Comparison of ENCODE assay signal across 8 cellular contexts in genomic region chr3:61560452-61561373, GRCh38. TPM values are rescaled to one million over a fixed set of nuclear protein-coding genes. Genes with fewer than 3 reads are reported as not detected.
A peak's percentile ranks its signal among the peaks of the same experiment; 100 is the strongest.
DNase-seq lines count a peak whose midpoint lies in the region; ATAC-seq, FAIRE-seq and TF ChIP-seq lines count a peak whose summit lies in the region.

No MANE protein-coding gene starts in this region.

- no peak overlapping the region for H2AK5ac ChIP-seq in mesendoderm (ENCODE audit: low read length)

- no peaks in the 10 kb centered on the region for H4K20me1 ChIP-seq in endothelial cell of umbilical vein (replicated peaks; ENCODE audit: control insufficient read depth, extremely low read depth, insufficient read depth, low read length)

- no peak for TF ChIP-seq POLR2A in endothelial cell of umbilical vein (IDR thresholded peaks at IDR 0.05; ENCODE audit: low read depth, low read length)

- peak overlapping the region; percentile 95 for H3K56ac ChIP-seq in mesendoderm (ENCODE audit: low read length)

- peak overlapping the region; percentile 63 for H2BK120ac ChIP-seq in mesendoderm (ENCODE audit: low read depth, low read length)

- CTCF ChIA-PET in endothelial cell of umbilical vein (lab: Charles Lee): interaction anchor here (0.7 to 16.1 kb wide), 8 partner anchors 31 to 626 kb away, joined by 3 to 182 read pairs (median 4); no protein-coding TSS in a partner anchor

- H3K79me2 ChIP-seq in endothelial cell of umbilical vein (ENCODE audit: control insufficient read depth, insufficient read depth, low read length) (peaks cover 21% of the 10 kb centered on the region), mesendoderm (ENCODE audit: control insufficient read depth, insufficient read depth, low read length) (peaks cover 43% of the 10 kb centered on the region)

- ATAC-seq in GM21515 (IDR thresholded peaks at IDR 0.05; ENCODE audit: unreplicated experiment) (peak; percentile 43), HG03565 (IDR thresholded peaks at IDR 0.05; ENCODE audit: unreplicated experiment) (no peak)

- H3K23ac ChIP-seq in mesendoderm (ENCODE audit: low read length): peak overlapping the region; percentile 69

- no peak overlapping the region for H2BK15ac ChIP-seq in mesendoderm (replicated peaks; ENCODE audit: low read depth)

- H3K4me3 ChIP-seq in endothelial cell of umbilical vein (replicated peaks in 1 of 3; ENCODE audit: insufficient read depth in 1 of 3, low read depth in 1 of 3, low read length in 3 of 3) (peak overlapping the region; percentile 64 to 93 (median 82)), mesendoderm (ENCODE audit: low read length) (peak overlapping the region; percentile 64), thymus (ENCODE audit: low read length) (peak overlapping the region; percentile 49)

- peak overlapping the region; percentile 94 for H4K8ac ChIP-seq in mesendoderm (ENCODE audit: low read depth, low read length)

- no peak for FAIRE-seq in endothelial cell of umbilical vein (lab: Jason Lieb, UNC)

- H3K18ac ChIP-seq in mesendoderm (ENCODE audit: low read length): peak overlapping the region; percentile 94

- TSS peak; percentile 55 for BruUV-seq in endothelial cell of umbilical vein (replicated peaks; lab: Mats Ljungman, UMichigan)

- dilution Hi-C loops in endothelial cell of umbilical vein (cut with MboI; ENCODE audit: extremely low pct_ligation_motif_present, low sequenced_read_pairs): no loop called here

- no peaks in the 10 kb centered on the region for H3K9me3 ChIP-seq in endothelial cell of umbilical vein (replicated peaks; ENCODE audit: control insufficient read depth, insufficient read depth, low read length)
- H3K9me3 ChIP-seq in thymus (ENCODE audit: control insufficient read depth): no peaks in the 10 kb centered on the region

- no CpG with 5 or more reads among the region's 66 CpGs for WGBS in mesendoderm (ENCODE audit: extremely low coverage, insufficient coverage, low lambda C conversion rate)
- under 1% methylated on average over 66 of the region's 66 CpGs for WGBS in thymus

- intact Hi-C loops in endothelial cell of umbilical vein (cut with micrococcal nuclease): loop anchor here (1.0 to 5.0 kb wide), 5 partner anchors 308 to 759 kb away; partner anchors contain the start of gene FHIT

- H3K4ac ChIP-seq in mesendoderm (ENCODE audit: low read depth, low read length): peak overlapping the region; percentile 83

- H4K5ac ChIP-seq in mesendoderm (ENCODE audit: low read length): peak overlapping the region; percentile 61

- peak in 1 of 2 donors; percentile 3 for TF ChIP-seq CTCF in endothelial cell of umbilical vein (IDR thresholded peaks at IDR 0.05; ENCODE audit: extremely low read depth in 1 of 2, insufficient read depth in 1 of 2, low read depth in 1 of 2, low read length in 2 of 2)

- peak overlapping the region; percentile 76 for H3K27ac ChIP-seq in endothelial cell of umbilical vein (ENCODE audit: insufficient read depth, low read depth, low read length)
- H3K27ac ChIP-seq in mesendoderm (ENCODE audit: low read depth, low read length): peak overlapping the region; percentile 100
- peak overlapping the region; percentile 68 for H3K27ac ChIP-seq in thymus (ENCODE audit: low read depth)

- H3K36me3 ChIP-seq in endothelial cell of umbilical vein (ENCODE audit: control insufficient read depth in 2 of 2, extremely low read depth in 1 of 2, insufficient read depth in 2 of 2, low read length in 2 of 2) (no peaks in the 10 kb centered on the region), mesendoderm (ENCODE audit: control insufficient read depth, insufficient read depth, low read length) (no peaks in the 10 kb centered on the region), thymus (ENCODE audit: control insufficient read depth, insufficient read depth) (no peaks in the 10 kb centered on the region)

- DNase-seq in EL: peak; percentile 89
- DNase-seq in M059J (ENCODE audit: low read depth): peak; percentile 82
- peak; percentile 26 to 47 for DNase-seq in SW 1271 (lab: John Stamatoyannopoulos, UW)
- DNase-seq in endothelial cell of umbilical vein (ENCODE audit: low read depth, low spot score): peak; percentile 78
- peak; percentile 98 for DNase-seq in mesendoderm

- H3K4me1 ChIP-seq in endothelial cell of umbilical vein (ENCODE audit: control insufficient read depth, extremely low read depth, insufficient read depth, low read length): peaks cover 30% of the 10 kb centered on the region
- H3K4me1 ChIP-seq in mesendoderm (ENCODE audit: control insufficient read depth, low read depth, low read length): peaks cover 11% of the 10 kb centered on the region
- H3K4me1 ChIP-seq in thymus (ENCODE audit: control insufficient read depth, insufficient read depth, low read length): peaks cover 10% of the 10 kb centered on the region

- H3K27me3 ChIP-seq in endothelial cell of umbilical vein (ENCODE audit: control insufficient read depth in 2 of 2, insufficient read depth in 2 of 2, low read length in 2 of 2): no peaks in the 10 kb centered on the region
- H3K27me3 ChIP-seq in mesendoderm (ENCODE audit: insufficient read depth, low read length, poor library complexity): no peaks in the 10 kb centered on the region
- peaks cover 74% of the 10 kb centered on the region for H3K27me3 ChIP-seq in thymus (ENCODE audit: control insufficient read depth, insufficient read depth)

- POLR2A ChIA-PET in endothelial cell of umbilical vein (lab: Charles Lee): interaction anchor here (0.7 to 0.8 kb wide), 5 partner anchors 11 to 670 kb away, joined by 3 to 4 read pairs (median 3); no protein-coding TSS in a partner anchor

- peak overlapping the region; percentile 59 for H2AFZ ChIP-seq in endothelial cell of umbilical vein (ENCODE audit: low read depth, low read length)

- peak overlapping the region; percentile 94 for H3K4me2 ChIP-seq in endothelial cell of umbilical vein (ENCODE audit: insufficient read depth, low read length)
- H3K4me2 ChIP-seq in mesendoderm (ENCODE audit: low read length): peak overlapping the region; percentile 68

- H3K9me1 ChIP-seq in endothelial cell of umbilical vein (replicated peaks; ENCODE audit: control insufficient read depth, extremely low read depth, insufficient read depth, low read length): no peaks in the 10 kb centered on the region

- peaks cover 3% of the 10 kb centered on the region for H3K79me1 ChIP-seq in mesendoderm (ENCODE audit: low read length)

- H3K9ac ChIP-seq in endothelial cell of umbilical vein (replicated peaks; ENCODE audit: extremely low read depth, insufficient read depth, low read length) (peak overlapping the region; percentile 81), mesendoderm (ENCODE audit: low read length) (peak overlapping the region; percentile 96)

- peak overlapping the region; percentile 96 for H2BK5ac ChIP-seq in mesendoderm (ENCODE audit: low read length)

TF ChIP-seq in endothelial cell of umbilical vein, 7 proteins besides CTCF, POLR2A, EP300 and RAD21:
- TF ChIP-seq POLR2AphosphoS5 (IDR thresholded peaks at IDR 0.05; ENCODE audit: insufficient read depth, low read depth, low read length): peak; percentile 28
- TF ChIP-seq EZH2 (IDR thresholded peaks at IDR 0.05; ENCODE audit: borderline replicate concordance, low read depth, low read length, severe bottlenecking): no peak
- TF ChIP-seq FOS (IDR thresholded peaks at IDR 0.05; ENCODE audit: borderline replicate concordance, insufficient read depth, low read length): no peak
- no peak for TF ChIP-seq MYC (IDR thresholded peaks at IDR 0.05; ENCODE audit: low read depth, low read length)
- peak; percentile 82 for TF ChIP-seq GATA2 (IDR thresholded peaks at IDR 0.05; ENCODE audit: insufficient read depth, insufficient read length, low read depth, low read length)
- no peak for TF ChIP-seq MAX (IDR thresholded peaks at IDR 0.05; ENCODE audit: insufficient read depth, insufficient read length)
- TF ChIP-seq JUN (IDR thresholded peaks at IDR 0.05; ENCODE audit: borderline replicate concordance, insufficient read depth, insufficient read length, low read depth): no peak
TF ChIP-seq in endothelial cell of umbilical vein: peak in this region for 2.

RNA-seq across cellular contexts. Expression of gene PTPRG, which starts 0.7 kb away (rescaled TPM):
- total RNA-seq in M059J (2014; rRNA removed; shearing (Covaris generic)): 9.2 and 15.9 TPM in 2 replicates
- 37.5 and 39.1 TPM in 2 replicates for total RNA-seq in endothelial cell of umbilical vein
- polyA plus RNA-seq in endothelial cell of umbilical vein: 8.8 and 8.9 TPM in 2 replicates
- polyA plus RNA-seq in endothelial cell of umbilical vein (2011; cell fraction: cytosol; rRNA removed): 7.6 and 8.7 TPM in 2 replicates
- 14.3 and 15.4 TPM in 2 replicates for polyA plus RNA-seq in endothelial cell of umbilical vein (2011; cell fraction: nucleus; rRNA removed)
- 21.5 and 27.6 TPM in 2 replicates for polyA plus RNA-seq in endothelial cell of umbilical vein (2012)
- polyA minus RNA-seq in endothelial cell of umbilical vein: 58.0 and 59.5 TPM in 2 replicates
- not detected for polyA minus RNA-seq in endothelial cell of umbilical vein (2011; cell fraction: cytosol; rRNA and poly(A)+ RNA removed)
- 85.0 and 86.2 TPM in 2 replicates for polyA minus RNA-seq in endothelial cell of umbilical vein (2011; cell fraction: nucleus; rRNA and poly(A)+ RNA removed)
- polyA plus RNA-seq in mesendoderm (2013, experiment 1 of 2): 52.1 TPM
- 49.8 TPM for polyA plus RNA-seq in mesendoderm (2013, experiment 2 of 2)
- polyA plus RNA-seq in thymus: 4.1 TPM

Comparison
In these comparisons a context has a peak if more than half of its experiments do, and no peak if none do; other contexts are left out.
1. DNase-seq: peak in every context shown above with its lines; median percentile 98 in mesendoderm; 89 in EL; 82 in M059J; 78 in endothelial cell of umbilical vein; 36 in SW 1271.